8 cellular contexts compared by ENCODE assay signal in the genomic region with DNA sequence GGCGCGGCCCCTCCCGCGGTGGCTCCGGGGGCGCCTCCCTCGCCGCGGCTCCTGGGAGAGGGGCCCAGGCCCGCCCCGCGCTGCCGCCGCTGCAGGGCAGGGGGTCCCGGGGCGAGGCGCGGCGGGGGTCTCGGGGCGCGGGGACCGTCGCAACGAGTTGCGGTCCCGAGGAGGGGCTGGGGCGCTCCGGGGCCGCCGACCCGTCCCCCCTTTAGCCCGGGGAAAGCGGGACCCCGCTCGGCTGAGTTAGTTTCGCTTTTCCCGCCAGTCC. TPM values are rescaled to one million over a fixed set of nuclear protein-coding genes. Genes with fewer than 3 reads are reported as not detected.
DNase-seq lines count a peak whose midpoint lies in the region; ATAC-seq and TF ChIP-seq lines count a peak whose summit lies in the region.

No MANE protein-coding gene starts in this region.

- peaks cover 11% of the 10 kb centered on the region; the same call in 1 of the 2 replicates for H3K36me3 ChIP-seq in BLaER1
- H3K36me3 ChIP-seq in esophagus (ENCODE audit: control insufficient read depth in 2 of 2, insufficient read depth in 2 of 2, low read length in 1 of 2), result no peaks in the 10 kb centered on the region
- H3K36me3 ChIP-seq in osteoblast (ENCODE audit: insufficient read depth, low read length), result peaks cover 5% of the 10 kb centered on the region

- TF ChIP-seq CTCF in LNCaP clone FGC (IDR thresholded peaks at IDR 0.05; ENCODE audit: control insufficient read depth, extremely low read depth, insufficient read depth) (no peak), osteoblast (IDR thresholded peaks at IDR 0.05; ENCODE audit: extremely low read depth, low read depth, low read length) (no peak)

- no peak for DNase-seq in LNCaP clone FGC (ENCODE audit: low read depth)
- no peak for DNase-seq in osteoblast (ENCODE audit: insufficient read length, low spot score, missing footprints)
- DNase-seq in NCI-H1092 (lab: John Stamatoyannopoulos, UW), result no peak
- DNase-seq in DMS153 treated with DMSO at 0.1 percent for 48 hours (lab: John Stamatoyannopoulos, UW; ENCODE audit: unreplicated experiment), result no peak
- no peak for DNase-seq in NCI-H69 (lab: John Stamatoyannopoulos, UW)

- H3K79me2 ChIP-seq in osteoblast (ENCODE audit: insufficient read depth, low read length), result peaks cover 47% of the 10 kb centered on the region

- no peak overlapping the region for H2AFZ ChIP-seq in osteoblast (ENCODE audit: low read length)

- H4K20me1 ChIP-seq in BLaER1, result peaks cover 46% of the 10 kb centered on the region
- H4K20me1 ChIP-seq in osteoblast (ENCODE audit: insufficient read depth, low read length), result peaks cover 42% of the 10 kb centered on the region

- H3K27ac ChIP-seq in BLaER1 (peak overlapping the region; percentile 81), esophagus (ENCODE audit: low read depth in 2 of 2, low read length in 1 of 2) (peak overlapping the region; percentile 91 to 95), osteoblast (ENCODE audit: low read depth, low read length) (no peak overlapping the region)

- no peaks in the 10 kb centered on the region for H3K27me3 ChIP-seq in BLaER1
- H3K27me3 ChIP-seq in esophagus (ENCODE audit: control insufficient read depth in 1 of 2, insufficient read depth in 2 of 2, low read length in 2 of 2), result no peaks in the 10 kb centered on the region
- no peaks in the 10 kb centered on the region for H3K27me3 ChIP-seq in osteoblast (ENCODE audit: insufficient read depth, low read length)

- WGBS in esophagus, 2 donors, result 0 to 2% methylated on average over 8 to 38 of the region's 38 CpGs

- ATAC-seq in HG03139 (IDR thresholded peaks at IDR 0.05; ENCODE audit: unreplicated experiment), result no peak

- H3K4me3 ChIP-seq in BLaER1 (peak overlapping the region; percentile 82), LNCaP clone FGC (ENCODE audit: low read depth, low read length) (peak overlapping the region; percentile 62), esophagus (ENCODE audit: low read depth in 1 of 2, low read length in 2 of 2) (peak overlapping the region; percentile 73 to 95), osteoblast (ENCODE audit: insufficient read depth, low read length) (peak overlapping the region; percentile 77)

- H3K4me1 ChIP-seq in BLaER1, result peaks cover 55% of the 10 kb centered on the region
- peaks cover 9 to 34% of the 10 kb centered on the region in 2 donors for H3K4me1 ChIP-seq in esophagus (ENCODE audit: control insufficient read depth in 2 of 2, insufficient read depth in 2 of 2, low read length in 1 of 2)
- H3K4me1 ChIP-seq in osteoblast (ENCODE audit: insufficient read depth, low read length), result peaks cover 41% of the 10 kb centered on the region

- H3K4me2 ChIP-seq in BLaER1 (peak overlapping the region; percentile 87), osteoblast (ENCODE audit: insufficient read depth, low read length) (no peak overlapping the region)

- peak overlapping the region; percentile 82 for H3K9ac ChIP-seq in BLaER1

- peaks cover 10% of the 10 kb centered on the region for H3K9me3 ChIP-seq in BLaER1
- peaks cover 0 to under 1% of the 10 kb centered on the region in 2 donors for H3K9me3 ChIP-seq in esophagus (ENCODE audit: control insufficient read depth in 2 of 2, insufficient read depth in 1 of 2, low read depth in 1 of 2, low read length in 1 of 2)
- peaks cover under 1% of the 10 kb centered on the region for H3K9me3 ChIP-seq in osteoblast (ENCODE audit: low read depth, low read length)

RNA-seq across cellular contexts. Expression of gene SPSB1, which starts 0.5 kb away (rescaled TPM):
- 10 to 100 TPM; 14.4 to 20.9 TPM for polyA plus RNA-seq in esophagus
- total RNA-seq in osteoblast, result 14.7 and 23.2 TPM in 2 replicates

RNA-seq across cellular contexts. Expression of gene H6PD, which starts 58.6 kb away (rescaled TPM):
- polyA plus RNA-seq in esophagus, result 1 to 10 TPM; 7.1 to 8.9 TPM
- 45.1 and 51.4 TPM in 2 replicates for total RNA-seq in osteoblast
